8 cellular contexts compared by ENCODE assay signal in genomic region chr5:135033866-135034185, GRCh38. TPM values are rescaled to one million over a fixed set of nuclear protein-coding genes. Genes with fewer than 3 reads are reported as not detected.
A peak's percentile ranks its signal among the peaks of the same experiment; 100 is the strongest.
DNase-seq lines count a peak whose midpoint lies in the region; ATAC-seq and TF ChIP-seq lines count a peak whose summit lies in the region.

No MANE protein-coding gene starts in this region.

- H3K9me3 ChIP-seq in ascending aorta (no peaks in the 10 kb centered on the region), left lung (no peaks in the 10 kb centered on the region), aorta (ENCODE audit: control insufficient read depth, low read length) (no peaks in the 10 kb centered on the region)

- H3K9me3 Mint-ChIP-seq in activated naive CD8-positive, alpha-beta T cell treated with anti-CD3 and anti-CD28 coated beads, Interleukin-2, amount 10 ng/mL, durations not matched to agents 7 days and 5 days, result peaks cover 4% of the 10 kb centered on the region
- H3K9me3 Mint-ChIP-seq in activated naive CD8-positive, alpha-beta T cell treated with anti-CD3 and anti-CD28 coated beads for 36 hours, result peaks cover 6% of the 10 kb centered on the region
- no peaks in the 10 kb centered on the region for H3K9me3 Mint-ChIP-seq in activated naive CD4-positive, alpha-beta T cell treated with anti-CD3 and anti-CD28 coated beads, Interleukin-2, amount 10 ng/mL, durations not matched to agents 7 days and 5 days

- H3K4me3 ChIP-seq in ascending aorta (peak overlapping the region; percentile 51 to 73), left lung (peak overlapping the region; percentile 28 to 35), aorta (ENCODE audit: low read length in 2 of 2) (peak overlapping the region; percentile 50 to 53)

- H3K4me1 Mint-ChIP-seq in activated naive CD8-positive, alpha-beta T cell treated with anti-CD3 and anti-CD28 coated beads, Interleukin-2, amount 10 ng/mL, durations not matched to agents 7 days and 5 days, result peaks cover 25% of the 10 kb centered on the region
- H3K4me1 Mint-ChIP-seq in activated naive CD8-positive, alpha-beta T cell treated with anti-CD3 and anti-CD28 coated beads for 36 hours, result peaks cover 37% of the 10 kb centered on the region
- peaks cover 40% of the 10 kb centered on the region for H3K4me1 Mint-ChIP-seq in activated naive CD4-positive, alpha-beta T cell treated with anti-CD3 and anti-CD28 coated beads, Interleukin-2, amount 10 ng/mL, durations not matched to agents 7 days and 5 days

- peak; percentile 32 for ATAC-seq in activated naive CD8-positive, alpha-beta T cell treated with anti-CD3 and anti-CD28 coated beads, Interleukin-2, amount 10 ng/mL, durations not matched to agents 7 days and 5 days (ENCODE audit: low read depth)
- peak; percentile 10 for ATAC-seq in left lung
- ATAC-seq in aorta (ENCODE audit: low FRiP score), result no peak
- ATAC-seq in GM19328 (IDR thresholded peaks at IDR 0.05; ENCODE audit: unreplicated experiment), result no peak

- 0 to 1% methylated on average over 7 to 47 of the region's 47 CpGs for WGBS in aorta, 2 donors

- H3K4me3 Mint-ChIP-seq in activated naive CD8-positive, alpha-beta T cell treated with anti-CD3 and anti-CD28 coated beads, Interleukin-2, amount 10 ng/mL, durations not matched to agents 7 days and 5 days, result no peak overlapping the region
- H3K4me3 Mint-ChIP-seq in activated naive CD8-positive, alpha-beta T cell treated with anti-CD3 and anti-CD28 coated beads for 36 hours, result no peak overlapping the region
- H3K4me3 Mint-ChIP-seq in activated naive CD4-positive, alpha-beta T cell treated with anti-CD3 and anti-CD28 coated beads, Interleukin-2, amount 10 ng/mL, durations not matched to agents 7 days and 5 days, result no peak overlapping the region

- CTCF ChIA-PET in activated naive CD4-positive, alpha-beta T cell treated with anti-CD3 and anti-CD28 coated beads, Interleukin-2, amount 10 ng/mL, durations not matched to agents 7 days and 5 days (lab: Charles Lee), result interaction anchor here (1.1 kb wide), 1 partner anchor 115 kb away, joined by 3 read pairs; no protein-coding TSS in a partner anchor

- H3K27ac ChIP-seq in ascending aorta (peak overlapping the region in 1 of 2 donors; percentile 17), left lung (no peak overlapping the region), aorta (ENCODE audit: low read depth in 1 of 2, low read length in 2 of 2) (no peak overlapping the region)

- intact Hi-C loops in ascending aorta (cut with DNase I), result loop anchor here (1.0 kb wide), 1 partner anchor 157 kb away; no protein-coding TSS in a partner anchor
- intact Hi-C loops in left lung (cut with DNase I), result no loop called here
- intact Hi-C loops in aorta (cut with DNase I), result no loop called here

- peaks cover 34% of the 10 kb centered on the region for H3K27me3 ChIP-seq in ascending aorta
- H3K27me3 ChIP-seq in left lung, result peaks cover 93 to 99% of the 10 kb centered on the region in 2 donors
- no peaks in the 10 kb centered on the region for H3K27me3 ChIP-seq in aorta (ENCODE audit: control insufficient read depth in 1 of 2, insufficient read depth in 2 of 2, low read length in 1 of 2)

- no peak for TF ChIP-seq CTCF in ascending aorta (IDR thresholded peaks at IDR 0.05)
- TF ChIP-seq CTCF in left lung (IDR thresholded peaks at IDR 0.05), result no peak

- H3K4me1 ChIP-seq in ascending aorta (peaks cover 16 to 18% of the 10 kb centered on the region in 2 donors), left lung (peaks cover 25 to 42% of the 10 kb centered on the region in 2 donors), aorta (ENCODE audit: control insufficient read depth in 1 of 2, insufficient read depth in 2 of 2, low read length in 2 of 2) (no peaks in the 10 kb centered on the region)

- no peak overlapping the region for H3K27ac Mint-ChIP-seq in activated naive CD8-positive, alpha-beta T cell treated with anti-CD3 and anti-CD28 coated beads, Interleukin-2, amount 10 ng/mL, durations not matched to agents 7 days and 5 days
- H3K27ac Mint-ChIP-seq in activated naive CD8-positive, alpha-beta T cell treated with anti-CD3 and anti-CD28 coated beads for 36 hours, result no peak overlapping the region
- no peak overlapping the region for H3K27ac Mint-ChIP-seq in activated naive CD4-positive, alpha-beta T cell treated with anti-CD3 and anti-CD28 coated beads, Interleukin-2, amount 10 ng/mL, durations not matched to agents 7 days and 5 days

- H3K36me3 ChIP-seq in ascending aorta (no peaks in the 10 kb centered on the region), left lung (no peaks in the 10 kb centered on the region), aorta (ENCODE audit: control insufficient read depth in 1 of 2, insufficient read depth in 2 of 2, low read length in 1 of 2) (no peaks in the 10 kb centered on the region)

- DNase-seq in activated naive CD8-positive, alpha-beta T cell treated with anti-CD3 and anti-CD28 coated beads, Interleukin-2, amount 10 ng/mL, durations not matched to agents 7 days and 5 days, result peak; percentile 52
- DNase-seq in activated naive CD8-positive, alpha-beta T cell treated with anti-CD3 and anti-CD28 coated beads for 36 hours, result no peak
- no peak for DNase-seq in ascending aorta (ENCODE audit: low spot score in 2 of 2)
- no peak for DNase-seq in left lung
- DNase-seq in aorta, result no peak
- DNase-seq in erythroblast (lab: John Stamatoyannopoulos, UW), result no peak
- DNase-seq in activated naive CD4-positive, alpha-beta T cell treated with anti-CD3 and anti-CD28 coated beads, Interleukin-2, amount 10 ng/mL, durations not matched to agents 7 days and 5 days, result no peak

- POLR2A ChIA-PET in activated naive CD8-positive, alpha-beta T cell treated with anti-CD3 and anti-CD28 coated beads, Interleukin-2, amount 10 ng/mL, durations not matched to agents 7 days and 5 days (lab: Charles Lee), result interaction anchor here (0.6 kb wide), 1 partner anchor 277 kb away, joined by 3 read pairs; no protein-coding TSS in a partner anchor

- peaks cover 7% of the 10 kb centered on the region for H3K36me3 Mint-ChIP-seq in activated naive CD8-positive, alpha-beta T cell treated with anti-CD3 and anti-CD28 coated beads, Interleukin-2, amount 10 ng/mL, durations not matched to agents 7 days and 5 days
- peaks cover 3% of the 10 kb centered on the region for H3K36me3 Mint-ChIP-seq in activated naive CD8-positive, alpha-beta T cell treated with anti-CD3 and anti-CD28 coated beads for 36 hours
- peaks cover 6% of the 10 kb centered on the region for H3K36me3 Mint-ChIP-seq in activated naive CD4-positive, alpha-beta T cell treated with anti-CD3 and anti-CD28 coated beads, Interleukin-2, amount 10 ng/mL, durations not matched to agents 7 days and 5 days

- H3K27me3 Mint-ChIP-seq in activated naive CD8-positive, alpha-beta T cell treated with anti-CD3 and anti-CD28 coated beads, Interleukin-2, amount 10 ng/mL, durations not matched to agents 7 days and 5 days, result peaks cover 86% of the 10 kb centered on the region
- H3K27me3 Mint-ChIP-seq in activated naive CD8-positive, alpha-beta T cell treated with anti-CD3 and anti-CD28 coated beads for 36 hours, result peaks cover 92% of the 10 kb centered on the region
- H3K27me3 Mint-ChIP-seq in activated naive CD4-positive, alpha-beta T cell treated with anti-CD3 and anti-CD28 coated beads, Interleukin-2, amount 10 ng/mL, durations not matched to agents 7 days and 5 days, result peaks cover 95% of the 10 kb centered on the region

- no peak for TF ChIP-seq POLR2A in erythroblast (IDR thresholded peaks at IDR 0.05; ENCODE audit: low read length)

RNA-seq across cellular contexts. Expression of gene PITX1, which starts 0.2 kb away (rescaled TPM):
- total RNA-seq in activated naive CD8-positive, alpha-beta T cell treated with anti-CD3 and anti-CD28 coated beads, Interleukin-2, amount 10 ng/mL, durations not matched to agents 7 days and 5 days, result not detected
- not detected for total RNA-seq in activated naive CD8-positive, alpha-beta T cell treated with anti-CD3 and anti-CD28 coated beads for 36 hours
- total RNA-seq in ascending aorta, result 23.8 TPM
- total RNA-seq in left lung, result under 1 TPM; 0.18 to 0.38 TPM
- under 1 TPM in 1 of 2 donors, not detected in 1; 0.39 TPM for total RNA-seq in aorta
- polyA plus RNA-seq in aorta, result 1 to 10 TPM in 1 of 2 donors, under 1 TPM in 1; 0.49 to 2.3 TPM

Comparison
In these comparisons a context has a peak if more than half of its experiments do, and no peak if none do; other contexts are left out.
1. ATAC-seq: peak in activated naive CD8-positive, alpha-beta T cell treated with anti-CD3 and anti-CD28 coated beads, Interleukin-2, amount 10 ng/mL, durations not matched to agents 7 days and 5 days (single experiment) and left lung (single experiment); none in aorta (single experiment) and GM19328 (single experiment).
2. RNA of gene PITX1, which starts 0.2 kb away (total RNA-seq): 23.8 TPM in ascending aorta (single experiment); 0.39 TPM in aorta, 0.18 to 0.38 TPM in left lung, not detected in activated naive CD8-positive, alpha-beta T cell treated with anti-CD3 and anti-CD28 coated beads for 36 hours and not detected in activated naive CD8-positive, alpha-beta T cell treated with anti-CD3 and anti-CD28 coated beads, Interleukin-2, amount 10 ng/mL, durations not matched to agents 7 days and 5 days; every median in the first group is over 10 times any median in the second.
3. Peak in every context shown above with its lines, with median percentiles within 50 percentile points of each other: H3K4me3 ChIP-seq.